ENCODE assay signal across 8 cellular contexts in the genomic region with DNA sequence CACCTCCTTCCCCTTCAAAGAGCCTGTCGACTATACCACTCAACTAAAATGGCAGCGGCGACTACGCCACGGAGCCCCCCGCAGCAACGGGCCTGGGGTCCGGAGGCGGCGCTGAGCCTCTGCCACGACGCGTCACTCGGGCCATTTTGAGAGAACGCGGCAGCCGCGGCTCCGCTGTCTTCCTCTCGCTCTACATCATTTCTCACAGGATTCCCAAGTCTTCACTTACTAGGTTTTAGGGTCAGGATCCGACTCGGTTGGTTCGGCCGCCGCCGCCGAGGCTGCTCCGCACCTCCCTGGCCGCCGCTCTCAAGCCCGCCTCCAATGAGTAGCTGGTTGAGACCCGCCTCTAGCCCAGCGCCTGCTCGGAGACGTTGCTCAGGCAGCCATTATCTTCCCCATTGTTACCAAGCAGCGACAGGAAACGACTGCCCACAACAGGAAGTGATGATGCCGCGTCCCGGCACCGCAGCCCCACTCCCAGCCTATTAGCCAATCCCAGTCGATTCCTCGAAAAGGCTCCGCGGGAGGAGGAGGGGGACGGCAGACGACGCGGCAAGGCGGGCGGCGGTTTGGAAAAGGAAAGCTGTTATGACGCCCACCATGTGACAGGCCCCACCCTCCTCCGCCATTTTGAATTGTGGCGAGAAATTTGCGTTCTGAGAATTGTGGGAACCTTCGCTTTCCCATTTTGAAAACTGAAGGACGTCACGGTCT. TPM values are rescaled to one million over a fixed set of nuclear protein-coding genes. Genes with fewer than 3 reads are reported as not detected.
DNase-seq lines count a peak whose midpoint lies in the region; ATAC-seq and TF ChIP-seq lines count a peak whose summit lies in the region.

A gene with protein sequence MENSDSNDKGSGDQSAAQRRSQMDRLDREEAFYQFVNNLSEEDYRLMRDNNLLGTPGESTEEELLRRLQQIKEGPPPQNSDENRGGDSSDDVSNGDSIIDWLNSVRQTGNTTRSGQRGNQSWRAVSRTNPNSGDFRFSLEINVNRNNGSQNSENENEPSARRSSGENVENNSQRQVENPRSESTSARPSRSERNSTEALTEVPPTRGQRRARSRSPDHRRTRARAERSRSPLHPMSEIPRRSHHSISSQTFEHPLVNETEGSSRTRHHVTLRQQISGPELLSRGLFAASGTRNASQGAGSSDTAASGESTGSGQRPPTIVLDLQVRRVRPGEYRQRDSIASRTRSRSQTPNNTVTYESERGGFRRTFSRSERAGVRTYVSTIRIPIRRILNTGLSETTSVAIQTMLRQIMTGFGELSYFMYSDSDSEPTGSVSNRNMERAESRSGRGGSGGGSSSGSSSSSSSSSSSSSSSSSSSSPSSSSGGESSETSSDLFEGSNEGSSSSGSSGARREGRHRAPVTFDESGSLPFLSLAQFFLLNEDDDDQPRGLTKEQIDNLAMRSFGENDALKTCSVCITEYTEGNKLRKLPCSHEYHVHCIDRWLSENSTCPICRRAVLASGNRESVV (minus strand): TSS at position 432 of the 717 bp plus-strand sequence. CDS start 18,647 bp downstream, outside the sequence.

- H3K27me3 ChIP-seq in left ventricle myocardium inferior (ENCODE audit: low read depth), result no peaks in the 10 kb centered on the region

- no peaks in the 10 kb centered on the region for H3K36me3 ChIP-seq in left ventricle myocardium inferior

- peak; percentile 95 for ATAC-seq in HG02885 (IDR thresholded peaks at IDR 0.05; ENCODE audit: poor library complexity, unreplicated experiment)
- peak; percentile 92 for ATAC-seq in T-helper 17 cell

- H3K4me3 ChIP-seq in left ventricle myocardium inferior, result peak within 1 kb of the TSS; percentile 88

- H3K9me3 ChIP-seq in T-helper 17 cell (ENCODE audit: control insufficient read depth, low read length, poor library complexity, severe bottlenecking) (no peaks in the 10 kb centered on the region), left ventricle myocardium inferior (replicated peaks) (no peaks in the 10 kb centered on the region)

- DNase-seq in NCI-H1694 treated with DMSO at 0.1 percent for 48 hours (lab: John Stamatoyannopoulos, UW) (peak; percentile 95), T-helper 17 cell (peak; percentile 76 to 87 (median 82)), amygdala (lab: John Stamatoyannopoulos, UW) (peak; percentile 8 to 95 (median 85)), left ventricle myocardium inferior (peak; percentile 92), progenitor cell of endocrine pancreas (ENCODE audit: low spot score, unreplicated experiment) (peak; percentile 75), ureter (ENCODE audit: low spot score) (peak; percentile 95)

- peaks cover 8% of the 10 kb centered on the region for H3K9me3 Mint-ChIP-seq in progenitor cell of endocrine pancreas (ENCODE audit: low read depth)

- H3K4me3 Mint-ChIP-seq in T-helper 17 cell, result peak within 1 kb of the TSS; percentile 99
- H3K4me3 Mint-ChIP-seq in progenitor cell of endocrine pancreas (ENCODE audit: low read depth), result peak within 1 kb of the TSS; percentile 98

- peaks cover 26% of the 10 kb centered on the region for H3K4me1 ChIP-seq in left ventricle myocardium inferior

- H3K36me3 Mint-ChIP-seq in T-helper 17 cell (ENCODE audit: low read depth) (peaks cover 3% of the 10 kb centered on the region), progenitor cell of endocrine pancreas (ENCODE audit: insufficient read depth) (peaks cover 7% of the 10 kb centered on the region)

- no peak for TF ChIP-seq CTCF in left ventricle myocardium inferior (IDR thresholded peaks at IDR 0.05; ENCODE audit: borderline replicate concordance)
- no peak for TF ChIP-seq CTCF in progenitor cell of endocrine pancreas (IDR thresholded peaks at IDR 0.05; ENCODE audit: unreplicated experiment)

- H3K27ac Mint-ChIP-seq in T-helper 17 cell (peak within 1 kb of the TSS; percentile 99), progenitor cell of endocrine pancreas (peak within 1 kb of the TSS; percentile 100)

- peak within 1 kb of the TSS; percentile 95 for H3K27ac ChIP-seq in left ventricle myocardium inferior (replicated peaks)

- no peaks in the 10 kb centered on the region for H3K27me3 Mint-ChIP-seq in T-helper 17 cell
- H3K27me3 Mint-ChIP-seq in progenitor cell of endocrine pancreas, result no peaks in the 10 kb centered on the region

- TF ChIP-seq POLR2A in GM15510 (IDR thresholded peaks at IDR 0.05; ENCODE audit: borderline replicate concordance, extremely low read depth, insufficient read length), result peak; percentile 58

- H3K4me1 Mint-ChIP-seq in T-helper 17 cell, result peaks cover 12% of the 10 kb centered on the region
- H3K4me1 Mint-ChIP-seq in progenitor cell of endocrine pancreas (ENCODE audit: low read depth), result peaks cover 9% of the 10 kb centered on the region

- intact Hi-C loops in left ventricle myocardium inferior (cut with micrococcal nuclease), result no loop called here

RNA-seq across cellular contexts. Expression of the gene that starts here (rescaled TPM):
- total RNA-seq in T-helper 17 cell (10 to 100 TPM; 52.0 to 55.2 TPM), left ventricle myocardium inferior (23.8 TPM), progenitor cell of endocrine pancreas (33.1 and 35.2 TPM in 2 replicates), ureter (47.7 TPM)

Comparison
In these comparisons a context has a peak if more than half of its experiments do, and no peak if none do; other contexts are left out.
1. Peak in every context shown above with its lines: DNase-seq, ATAC-seq, H3K4me3 ChIP-seq and H3K27ac ChIP-seq.